Comparison of ENCODE assay signal across 7 cellular contexts in the genomic region with DNA sequence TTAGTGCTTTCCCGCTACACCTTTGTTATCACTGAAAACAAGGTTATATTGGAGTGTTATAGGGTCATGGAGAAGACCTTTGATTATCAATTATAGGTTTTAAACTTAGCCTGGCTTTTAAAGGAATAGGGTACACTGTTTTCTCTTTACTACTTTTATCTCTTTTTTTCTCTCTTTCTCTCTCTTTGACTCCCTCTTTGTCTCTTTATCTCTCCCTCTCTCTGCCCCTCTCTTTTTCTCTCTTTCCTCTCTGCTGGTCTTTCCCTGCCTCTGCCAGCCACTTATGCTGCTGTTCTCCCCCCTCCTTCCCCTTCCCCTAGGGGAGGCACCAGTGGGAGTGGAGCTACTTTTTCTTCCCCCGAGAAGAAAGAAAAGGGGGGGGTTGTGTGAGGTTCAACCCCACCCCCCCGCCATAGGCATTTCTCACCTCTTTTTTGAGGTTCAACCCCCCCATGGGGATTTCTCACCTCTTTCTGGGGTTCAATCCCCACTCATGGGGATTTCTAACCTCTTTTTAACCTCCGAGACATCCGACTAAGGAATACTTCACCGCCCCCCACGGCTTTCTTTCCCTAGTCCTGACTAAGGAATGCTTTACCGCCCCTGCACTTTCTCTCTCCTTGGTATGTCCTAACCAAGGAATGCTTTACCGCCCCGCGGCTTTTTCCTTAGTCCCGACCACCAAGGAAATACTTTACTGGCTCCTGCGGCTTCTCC.
DNase-seq lines count a peak whose midpoint lies in the region; ATAC-seq and TF ChIP-seq lines count a peak whose summit lies in the region.

No MANE protein-coding gene starts in this region.

- in situ Hi-C loops in brain microvascular endothelial cell (cut with HindIII; ENCODE audit: low pct_ligation_motif_present, low sequenced_read_pairs), result no loop called here

- no peaks in the 10 kb centered on the region for H3K27me3 ChIP-seq in HUES48 (ENCODE audit: control insufficient read depth, insufficient read depth, low read length)
- H3K27me3 ChIP-seq in brain microvascular endothelial cell (replicated peaks), result no peaks in the 10 kb centered on the region
- H3K27me3 ChIP-seq in stomach smooth muscle (ENCODE audit: control insufficient read depth in 1 of 2, insufficient read depth in 2 of 2, low read length in 2 of 2), result no peaks in the 10 kb centered on the region

- ATAC-seq in HG02884 (IDR thresholded peaks at IDR 0.05; ENCODE audit: unreplicated experiment) (no peak), HG03354 (IDR thresholded peaks at IDR 0.05; ENCODE audit: poor library complexity, severe bottlenecking, unreplicated experiment) (no peak)

- H3K9me3 ChIP-seq in HUES48 (ENCODE audit: control insufficient read depth, insufficient read depth, low read length) (peaks cover 21% of the 10 kb centered on the region), stomach smooth muscle (ENCODE audit: control insufficient read depth in 2 of 2, low read length in 2 of 2) (no peaks in the 10 kb centered on the region)

- H3K4me1 ChIP-seq in HUES48 (ENCODE audit: control insufficient read depth, insufficient read depth, low read length) (peaks cover 40% of the 10 kb centered on the region), stomach smooth muscle (ENCODE audit: control insufficient read depth, insufficient read depth, low read length) (peaks cover 4% of the 10 kb centered on the region)

- H3K9ac ChIP-seq in HUES48 (ENCODE audit: low read depth, low read length) (peak overlapping the region; percentile 45; the same call in 1 of the 2 replicates), stomach smooth muscle (ENCODE audit: low read length in 2 of 2) (peak overlapping the region in 1 of 2 donors; percentile 13)

- H3K36me3 ChIP-seq in HUES48 (ENCODE audit: control insufficient read depth, insufficient read depth, low read length) (no peaks in the 10 kb centered on the region), brain microvascular endothelial cell (replicated peaks) (no peaks in the 10 kb centered on the region), stomach smooth muscle (ENCODE audit: control insufficient read depth in 2 of 2, insufficient read depth in 2 of 2, low read length in 2 of 2) (no peaks in the 10 kb centered on the region)

- no peak for TF ChIP-seq CTCF in brain microvascular endothelial cell (IDR thresholded peaks at IDR 0.05; ENCODE audit: low read depth, low read length, missing control alignments)

- DNase-seq in brain microvascular endothelial cell (peak; percentile 81), iPS-NIHi7 (ENCODE audit: extremely low spot score) (peak; percentile 54)
- no peak for DNase-seq in activated CD4-positive, CD25-positive, alpha-beta regulatory T cell treated with anti-CD3 and anti-CD28 coated beads, Interleukin-2, amount 50 U/mL, for 72 hours

- H3K27ac ChIP-seq in HUES48 (ENCODE audit: low read depth, low read length), result peak overlapping the region; percentile 86
- peak overlapping the region; percentile 40 for H3K27ac ChIP-seq in brain microvascular endothelial cell
- H3K27ac ChIP-seq in stomach smooth muscle (ENCODE audit: low read length), result no peak overlapping the region

- H3K4me3 ChIP-seq in HUES48 (ENCODE audit: low read depth, low read length), result peak overlapping the region; percentile 47
- H3K4me3 ChIP-seq in brain microvascular endothelial cell (ENCODE audit: low read depth, low read length), result peak overlapping the region; percentile 42
- H3K4me3 ChIP-seq in stomach smooth muscle (ENCODE audit: low read length in 2 of 2), result peak overlapping the region; percentile 40 to 68
